Comparison of ENCODE assay signal across 17 cellular contexts in genomic region chr1:235567812-235568444, GRCh38.
DNase-seq lines count a peak whose midpoint lies in the region; ATAC-seq, FAIRE-seq and TF ChIP-seq lines count a peak whose summit lies in the region.
"Had no signal": no experiment of that assay in that cellular context is flagged by ENCODE, and none has a peak within 500 bp of the region (broad histone marks: within the 10 kb centered on the region; RNA-seq: fewer than 3 reads in every experiment).

No MANE protein-coding gene starts in this region.

- ATAC-seq in HG03460 (IDR thresholded peaks at IDR 0.05; ENCODE audit: unreplicated experiment) (peak; percentile 71), GM18858 (IDR thresholded peaks at IDR 0.05; ENCODE audit: unreplicated experiment) (no peak)
- ATAC-seq: mucosa of descending colon, Right ventricle myocardium inferior had no signal

- H3K4me1 Mint-ChIP-seq in type B pancreatic cell (ENCODE audit: unreplicated experiment): no peaks in the 10 kb centered on the region

- DNase-seq in CMK (ENCODE audit: low read depth) (peak; percentile 5), SKM-1 (lab: John Stamatoyannopoulos, UW; ENCODE audit: unreplicated experiment) (peak; percentile 69), medulla oblongata (ENCODE audit: extremely low spot score) (peak; percentile 6), type B pancreatic cell (ENCODE audit: extremely low spot score, unreplicated experiment) (no peak), urothelium cell line (ENCODE audit: low spot score) (no peak)
- DNase-seq: adrenal gland; mucosa of descending colon; NCI-H1694; NCI-H526 treated with DMSO at 0.1 percent for 48 hours; stimulated activated CD4-positive, alpha-beta T cell treated with anti-CD3 and anti-CD28 coated beads, Interleukin-2, amount 100 ng/mL, for 24 hours; stimulated activated CD8-positive, alpha-beta memory T cell treated with anti-CD3 and anti-CD28 coated beads, Interleukin-4, amount 100 ng/mL, for 48 hours; trophoblast cell had no signal

- peaks cover 12% of the 10 kb centered on the region for H3K36me3 Mint-ChIP-seq in type B pancreatic cell

- H3K9me3 Mint-ChIP-seq in type B pancreatic cell: no peaks in the 10 kb centered on the region

- no peak for FAIRE-seq in urothelium cell line (lab: Jason Lieb, UNC)
- FAIRE-seq: endothelial cell of umbilical vein, keratinocyte had no signal

- TF ChIP-seq CTCF in type B pancreatic cell (conservative IDR thresholded peaks at IDR 0.05): no peak

- no peaks in the 10 kb centered on the region for H3K27me3 Mint-ChIP-seq in type B pancreatic cell

- H3K27ac Mint-ChIP-seq in type B pancreatic cell: no peak overlapping the region

- no peak overlapping the region for H3K4me3 Mint-ChIP-seq in type B pancreatic cell

Comparison
In these comparisons a context has a peak if more than half of its experiments do, and no peak if none do; other contexts are left out.
1. DNase-seq: peak in CMK (single experiment), SKM-1 (single experiment) and medulla oblongata (single experiment); none in type B pancreatic cell (single experiment) and urothelium cell line (single experiment).